Comparison of ENCODE assay signal across 16 cellular contexts in genomic region chr3:25572919-25573385, GRCh38.
DNase-seq lines count a peak whose midpoint lies in the region; ATAC-seq and TF ChIP-seq lines count a peak whose summit lies in the region.
"Had no signal": no experiment of that assay in that cellular context is flagged by ENCODE, and none has a peak within 500 bp of the region (broad histone marks: within the 10 kb centered on the region; RNA-seq: fewer than 3 reads in every experiment).

No MANE protein-coding gene starts in this region.

- no peak overlapping the region for H3K4me2 ChIP-seq in PC-9

- H3K9me3 ChIP-seq in gastroesophageal sphincter (no peaks in the 10 kb centered on the region), skeletal muscle tissue (ENCODE audit: control insufficient read depth in 3 of 3, low read length in 3 of 3) (no peaks in the 10 kb centered on the region), PC-9 (ENCODE audit: insufficient read depth, low read depth) (no peaks in the 10 kb centered on the region)
- H3K9me3 ChIP-seq: pancreas, thoracic aorta had no signal

- CTCF ChIA-PET in PC-9 (lab: Charles Lee), result no interaction called here

- no peaks in the 10 kb centered on the region for H3K36me3 Mint-ChIP-seq in activated naive CD4-positive, alpha-beta T cell treated with anti-CD3 and anti-CD28 coated beads, Interleukin-2, amount 50 U/mL, for 72 hours
- H3K36me3 Mint-ChIP-seq: activated naive CD8-positive, alpha-beta T cell treated with anti-CD3 and anti-CD28 coated beads, Interleukin-2, amount 10 ng/mL, durations not matched to agents 7 days and 5 days; T-cell had no signal

- no peaks in the 10 kb centered on the region for H3K79me2 ChIP-seq in PC-9 (ENCODE audit: low read depth)

- H3K4me1 ChIP-seq in gastroesophageal sphincter (peaks cover 0 to 37% (median 14%) of the 10 kb centered on the region in 3 donors), skeletal muscle tissue (ENCODE audit: control insufficient read depth in 3 of 3, insufficient read depth in 3 of 3, low read length in 3 of 3) (peaks cover 5 to 20% (median 19%) of the 10 kb centered on the region in 3 donors), PC-9 (replicated peaks; ENCODE audit: insufficient read depth) (no peaks in the 10 kb centered on the region)
- H3K4me1 ChIP-seq: pancreas had no signal

- no peaks in the 10 kb centered on the region for H3F3A ChIP-seq in PC-9 (ENCODE audit: insufficient read depth, low read depth)

- TF ChIP-seq EP300 in gastroesophageal sphincter (IDR thresholded peaks at IDR 0.05), result no peak

- peak overlapping the region in 3 of 4 donors; percentile 42 to 80 (median 80) for H3K27ac ChIP-seq in gastroesophageal sphincter
- H3K27ac ChIP-seq in skeletal muscle tissue (ENCODE audit: low read depth, low read length), result peak overlapping the region; percentile 43
- no peak overlapping the region for H3K27ac ChIP-seq in PC-9
- H3K27ac ChIP-seq: epithelial cell of prostate, pancreas had no signal

- WGBS in gastroesophageal sphincter (ENCODE audit: low coverage in 1 of 2), 2 donors, result 61% methylated on average over 7 of the region's 14 CpGs; no CpG with 5 or more reads in 1 of the 2 donors

- H2AFZ ChIP-seq in PC-9, result no peak overlapping the region

- no peak for ATAC-seq in gastroesophageal sphincter
- no peak for ATAC-seq in HG03039 (IDR thresholded peaks at IDR 0.05; ENCODE audit: unreplicated experiment)
- no peak for ATAC-seq in activated naive CD4-positive, alpha-beta T cell treated with anti-CD3 and anti-CD28 coated beads, Interleukin-2, amount 50 U/mL, for 72 hours
- ATAC-seq in HG02571 (IDR thresholded peaks at IDR 0.05; ENCODE audit: unreplicated experiment), result no peak
- ATAC-seq: activated CD8-positive, alpha-beta T cell treated with anti-CD3 and anti-CD28 coated beads, Interleukin-2, amount 10 ng/mL, durations not matched to agents 7 days and 5 days; pancreas; T-cell had no signal

- no peaks in the 10 kb centered on the region for H3K9me2 ChIP-seq in PC-9 (ENCODE audit: insufficient read depth)

- H4K20me1 ChIP-seq in PC-9 (ENCODE audit: insufficient read depth), result no peaks in the 10 kb centered on the region

- DNase-seq in GM04503 (ENCODE audit: low read depth) (peak; percentile 49), amniotic stem cell (lab: John Stamatoyannopoulos, UW) (peak; percentile 46), PC-9 (no peak)
- no peak for DNase-seq in activated naive CD4-positive, alpha-beta T cell treated with anti-CD3 and anti-CD28 coated beads, Interleukin-2, amount 50 U/mL, for 72 hours (ENCODE audit: low spot score in 2 of 2)
- DNase-seq: activated CD8-positive, alpha-beta T cell treated with anti-CD3 and anti-CD28 coated beads, Interleukin-2, amount 10 ng/mL, durations not matched to agents 7 days and 5 days; activated naive CD8-positive, alpha-beta T cell treated with anti-CD3 and anti-CD28 coated beads, Interleukin-2, amount 10 ng/mL, durations not matched to agents 7 days and 5 days; Calu3; NCI-H1092 treated with DMSO at 0.1 percent for 48 hours; pancreas; T-cell had no signal

- BruUV-seq in PC-9 (replicated peaks; lab: Mats Ljungman, UMichigan), result no TSS peak

- H3K9me3 Mint-ChIP-seq in activated naive CD4-positive, alpha-beta T cell treated with anti-CD3 and anti-CD28 coated beads, Interleukin-2, amount 50 U/mL, for 72 hours, result no peaks in the 10 kb centered on the region
- H3K9me3 Mint-ChIP-seq: activated naive CD8-positive, alpha-beta T cell treated with anti-CD3 and anti-CD28 coated beads, Interleukin-2, amount 10 ng/mL, durations not matched to agents 7 days and 5 days; T-cell had no signal

- intact Hi-C loops in PC-9 (cut with micrococcal nuclease; ENCODE audit: unreplicated experiment), result no loop called here

- H3K9ac ChIP-seq in skeletal muscle tissue (ENCODE audit: low read depth in 1 of 3, low read length in 3 of 3), result peak overlapping the region in 1 of 3 donors; percentile 35

- TF ChIP-seq CTCF in gastroesophageal sphincter (IDR thresholded peaks at IDR 0.05), result no peak
- no peak for TF ChIP-seq CTCF in PC-9 (conservative IDR thresholded peaks at IDR 0.05)

- no peak for TF ChIP-seq POLR2A in gastroesophageal sphincter (IDR thresholded peaks at IDR 0.05)

- no peak overlapping the region for H3K27ac Mint-ChIP-seq in activated naive CD4-positive, alpha-beta T cell treated with anti-CD3 and anti-CD28 coated beads, Interleukin-2, amount 50 U/mL, for 72 hours
- H3K27ac Mint-ChIP-seq: activated CD8-positive, alpha-beta T cell treated with anti-CD3 and anti-CD28 coated beads, Interleukin-2, amount 10 ng/mL, durations not matched to agents 7 days and 5 days; activated naive CD8-positive, alpha-beta T cell treated with anti-CD3 and anti-CD28 coated beads, Interleukin-2, amount 10 ng/mL, durations not matched to agents 7 days and 5 days; T-cell had no signal

- H3K4me3 ChIP-seq in gastroesophageal sphincter, result no peak overlapping the region
- no peak overlapping the region for H3K4me3 ChIP-seq in skeletal muscle tissue (ENCODE audit: low read length in 3 of 3)
- no peak overlapping the region for H3K4me3 ChIP-seq in PC-9
- H3K4me3 ChIP-seq: pancreas, thoracic aorta had no signal

- POLR2A ChIA-PET in PC-9 (lab: Charles Lee; ENCODE audit: unreplicated experiment), result no interaction called here

- no peaks in the 10 kb centered on the region for H3K27me3 ChIP-seq in gastroesophageal sphincter
- H3K27me3 ChIP-seq in skeletal muscle tissue (ENCODE audit: control insufficient read depth in 3 of 3, insufficient read depth in 3 of 3, low read length in 3 of 3), result no peaks in the 10 kb centered on the region
- no peaks in the 10 kb centered on the region for H3K27me3 ChIP-seq in PC-9 (ENCODE audit: insufficient read depth, low read depth)
- H3K27me3 ChIP-seq: pancreas had no signal

- H3K36me3 ChIP-seq in gastroesophageal sphincter (peaks cover 0 to 55% of the 10 kb centered on the region in 2 donors), skeletal muscle tissue (ENCODE audit: control insufficient read depth in 3 of 3, insufficient read depth in 3 of 3, low read length in 3 of 3) (peaks cover 0 to 9% (median 0%) of the 10 kb centered on the region in 3 donors), PC-9 (ENCODE audit: low read depth) (no peaks in the 10 kb centered on the region)
- H3K36me3 ChIP-seq: pancreas, thoracic aorta had no signal

Comparison
In these comparisons a context has a peak if more than half of its experiments do, and no peak if none do; other contexts are left out.
1. DNase-seq: peak in GM04503 (single experiment) and amniotic stem cell (single experiment); none in PC-9 (0 of 2) and activated naive CD4-positive, alpha-beta T cell treated with anti-CD3 and anti-CD28 coated beads, Interleukin-2, amount 50 U/mL, for 72 hours (0 of 2).